ENCODE assay signal across 1 cellular context in the genomic region with DNA sequence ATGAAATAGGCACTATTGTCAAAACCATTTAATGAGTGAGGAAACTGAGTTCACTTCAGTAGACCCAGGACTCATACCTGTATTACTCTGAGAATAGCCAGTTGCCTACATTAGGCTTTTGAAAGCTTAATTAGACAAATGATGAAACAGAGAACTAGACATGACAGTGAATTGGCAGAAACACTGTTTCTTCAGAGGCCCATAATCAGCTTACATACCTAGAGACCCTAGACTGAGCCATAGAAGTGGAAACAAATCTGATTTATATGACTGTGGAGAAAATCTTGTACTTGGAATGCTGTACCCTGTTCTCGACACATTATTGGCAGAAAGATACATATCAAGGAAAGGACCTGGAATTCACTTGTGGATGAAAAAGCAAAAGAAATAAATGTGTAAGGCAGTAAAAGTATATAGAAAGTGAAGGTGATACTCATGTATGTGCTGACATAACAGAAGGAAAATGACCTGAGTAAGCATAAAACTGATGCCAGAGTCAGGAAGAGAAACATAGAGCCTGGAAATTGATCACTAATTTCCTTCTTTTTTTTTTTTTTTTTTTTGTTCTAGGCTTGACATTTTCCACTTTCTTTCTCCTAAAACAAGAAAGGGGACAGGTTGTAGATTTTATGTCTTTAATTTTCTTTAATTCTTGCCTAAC.
TF ChIP-seq lines count a peak whose summit lies in the region.

No MANE protein-coding gene starts in this region.

TF ChIP-seq in SK-N-SH treated with all-trans-retinoic acid at 6 μM for 48 hours, 23 proteins besides CTCF, POLR2A, EP300 and RAD21 (continued from another document):
- TF ChIP-seq, protein P1, sequence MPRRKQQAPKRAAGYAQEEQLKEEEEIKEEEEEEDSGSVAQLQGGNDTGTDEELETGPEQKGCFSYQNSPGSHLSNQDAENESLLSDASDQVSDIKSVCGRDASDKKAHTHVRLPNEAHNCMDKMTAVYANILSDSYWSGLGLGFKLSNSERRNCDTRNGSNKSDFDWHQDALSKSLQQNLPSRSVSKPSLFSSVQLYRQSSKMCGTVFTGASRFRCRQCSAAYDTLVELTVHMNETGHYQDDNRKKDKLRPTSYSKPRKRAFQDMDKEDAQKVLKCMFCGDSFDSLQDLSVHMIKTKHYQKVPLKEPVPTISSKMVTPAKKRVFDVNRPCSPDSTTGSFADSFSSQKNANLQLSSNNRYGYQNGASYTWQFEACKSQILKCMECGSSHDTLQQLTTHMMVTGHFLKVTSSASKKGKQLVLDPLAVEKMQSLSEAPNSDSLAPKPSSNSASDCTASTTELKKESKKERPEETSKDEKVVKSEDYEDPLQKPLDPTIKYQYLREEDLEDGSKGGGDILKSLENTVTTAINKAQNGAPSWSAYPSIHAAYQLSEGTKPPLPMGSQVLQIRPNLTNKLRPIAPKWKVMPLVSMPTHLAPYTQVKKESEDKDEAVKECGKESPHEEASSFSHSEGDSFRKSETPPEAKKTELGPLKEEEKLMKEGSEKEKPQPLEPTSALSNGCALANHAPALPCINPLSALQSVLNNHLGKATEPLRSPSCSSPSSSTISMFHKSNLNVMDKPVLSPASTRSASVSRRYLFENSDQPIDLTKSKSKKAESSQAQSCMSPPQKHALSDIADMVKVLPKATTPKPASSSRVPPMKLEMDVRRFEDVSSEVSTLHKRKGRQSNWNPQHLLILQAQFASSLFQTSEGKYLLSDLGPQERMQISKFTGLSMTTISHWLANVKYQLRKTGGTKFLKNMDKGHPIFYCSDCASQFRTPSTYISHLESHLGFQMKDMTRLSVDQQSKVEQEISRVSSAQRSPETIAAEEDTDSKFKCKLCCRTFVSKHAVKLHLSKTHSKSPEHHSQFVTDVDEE (CRISPR knock-in tag; IDR thresholded peaks at IDR 0.05), result no peak
- no peak for TF ChIP-seq GLIS3 (CRISPR knock-in tag; IDR thresholded peaks at IDR 0.05)
- peak; percentile 90 for TF ChIP-seq ISL1 (CRISPR knock-in tag; IDR thresholded peaks at IDR 0.05)
- no peak for TF ChIP-seq RARB (CRISPR knock-in tag; IDR thresholded peaks at IDR 0.05)
- TF ChIP-seq ZNF8 (CRISPR knock-in tag; IDR thresholded peaks at IDR 0.05), result no peak
- TF ChIP-seq, protein P2, sequence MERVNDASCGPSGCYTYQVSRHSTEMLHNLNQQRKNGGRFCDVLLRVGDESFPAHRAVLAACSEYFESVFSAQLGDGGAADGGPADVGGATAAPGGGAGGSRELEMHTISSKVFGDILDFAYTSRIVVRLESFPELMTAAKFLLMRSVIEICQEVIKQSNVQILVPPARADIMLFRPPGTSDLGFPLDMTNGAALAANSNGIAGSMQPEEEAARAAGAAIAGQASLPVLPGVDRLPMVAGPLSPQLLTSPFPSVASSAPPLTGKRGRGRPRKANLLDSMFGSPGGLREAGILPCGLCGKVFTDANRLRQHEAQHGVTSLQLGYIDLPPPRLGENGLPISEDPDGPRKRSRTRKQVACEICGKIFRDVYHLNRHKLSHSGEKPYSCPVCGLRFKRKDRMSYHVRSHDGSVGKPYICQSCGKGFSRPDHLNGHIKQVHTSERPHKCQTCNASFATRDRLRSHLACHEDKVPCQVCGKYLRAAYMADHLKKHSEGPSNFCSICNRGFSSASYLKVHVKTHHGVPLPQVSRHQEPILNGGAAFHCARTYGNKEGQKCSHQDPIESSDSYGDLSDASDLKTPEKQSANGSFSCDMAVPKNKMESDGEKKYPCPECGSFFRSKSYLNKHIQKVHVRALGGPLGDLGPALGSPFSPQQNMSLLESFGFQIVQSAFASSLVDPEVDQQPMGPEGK (CRISPR knock-in tag; IDR thresholded peaks at IDR 0.05; ENCODE audit: borderline replicate concordance), result no peak
